In the genomic region with DNA sequence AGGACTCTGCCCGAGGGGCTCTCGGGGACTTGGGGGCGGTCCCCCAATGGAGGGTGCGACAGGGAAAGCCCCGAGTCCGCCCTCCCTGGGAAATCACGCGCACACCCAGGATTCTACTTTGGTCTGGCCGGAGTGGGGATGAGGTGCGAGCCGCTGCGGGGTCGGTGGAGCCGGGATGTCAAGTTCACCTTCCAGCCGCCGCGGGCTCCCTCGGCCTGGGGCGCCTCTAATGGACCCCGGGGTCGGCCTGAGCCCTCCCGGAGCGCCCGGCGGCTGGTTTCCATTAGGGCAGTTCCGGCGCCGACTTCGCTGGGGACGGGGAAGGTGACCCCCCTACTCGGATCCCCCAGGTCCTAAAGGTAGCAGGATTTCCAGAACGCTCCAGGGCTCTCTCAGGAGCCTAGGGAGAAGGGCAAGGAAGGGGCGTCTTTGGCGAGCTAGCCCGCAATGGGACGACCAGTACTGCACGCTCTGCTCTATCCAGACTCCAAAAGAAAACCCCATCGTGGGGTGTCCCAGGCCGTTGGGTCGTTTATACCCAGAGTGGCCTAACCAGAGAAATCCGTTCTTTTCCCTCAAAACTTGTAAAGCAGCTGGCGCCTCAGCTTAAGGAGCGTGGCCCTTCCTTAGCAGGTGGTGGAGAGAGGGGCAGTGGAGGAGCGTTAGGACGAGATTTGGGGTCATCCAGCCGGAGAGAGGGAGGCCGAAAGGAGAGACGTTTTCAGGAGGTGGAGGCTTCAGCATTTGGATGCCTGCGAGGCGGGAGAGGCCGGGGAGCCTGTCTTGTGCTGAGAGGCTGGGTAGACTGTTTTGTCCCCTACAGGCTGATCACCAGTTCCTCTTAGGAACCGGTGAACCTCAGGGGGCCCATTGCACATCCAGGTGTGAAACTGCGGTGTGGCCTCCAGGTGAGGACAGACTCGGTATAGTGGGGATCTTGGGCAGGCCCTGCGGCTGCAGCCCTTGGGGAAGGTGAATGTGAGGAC, we compare ENCODE assay signal across 8 cellular contexts. TPM values are rescaled to one million over a fixed set of nuclear protein-coding genes. Genes with fewer than 3 reads are reported as not detected.
A peak's percentile ranks its signal among the peaks of the same experiment; 100 is the strongest.
DNase-seq lines count a peak whose midpoint lies in the region; ATAC-seq and TF ChIP-seq lines count a peak whose summit lies in the region.

No MANE protein-coding gene starts in this region.

- peaks cover 54% of the 10 kb centered on the region for H3K4me1 Mint-ChIP-seq in activated T-cell treated with anti-CD3 and anti-CD28 coated beads, Interleukin-2, amount 50 U/mL, for 24 hours (ENCODE audit: low read depth)
- peaks cover 40% of the 10 kb centered on the region for H3K4me1 Mint-ChIP-seq in dendritic cell treated with granulocyte-macrophage colony-stimulating factor and Interleukin-4, amounts not matched to agents 40 ng/mL and 50 ng/mL, for 4 days (ENCODE audit: low read depth)

- H3K9me3 Mint-ChIP-seq in activated T-cell treated with anti-CD3 and anti-CD28 coated beads, Interleukin-2, amount 50 U/mL, for 24 hours, result no peaks in the 10 kb centered on the region
- no peaks in the 10 kb centered on the region for H3K9me3 Mint-ChIP-seq in dendritic cell treated with granulocyte-macrophage colony-stimulating factor and Interleukin-4, amounts not matched to agents 40 ng/mL and 50 ng/mL, for 4 days

- peaks cover 36% of the 10 kb centered on the region for H3K27me3 ChIP-seq in mononuclear cell (ENCODE audit: insufficient read depth, low read length)
- peaks cover 26% of the 10 kb centered on the region for H3K27me3 ChIP-seq in upper lobe of right lung

- H3K4me3 ChIP-seq in mononuclear cell (ENCODE audit: low read length), result peak overlapping the region; percentile 4
- peak overlapping the region; percentile 45 for H3K4me3 ChIP-seq in upper lobe of right lung

- H3K27ac Mint-ChIP-seq in activated T-cell treated with anti-CD3 and anti-CD28 coated beads, Interleukin-2, amount 50 U/mL, for 24 hours, result no peak overlapping the region
- peak overlapping the region; percentile 23 for H3K27ac Mint-ChIP-seq in dendritic cell treated with granulocyte-macrophage colony-stimulating factor and Interleukin-4, amounts not matched to agents 40 ng/mL and 50 ng/mL, for 4 days

- no peaks in the 10 kb centered on the region for H3K9me3 ChIP-seq in mononuclear cell (ENCODE audit: low read depth, low read length)
- H3K9me3 ChIP-seq in upper lobe of right lung, result no peaks in the 10 kb centered on the region

- intact Hi-C loops in dendritic cell treated with granulocyte-macrophage colony-stimulating factor and Interleukin-4, amounts not matched to agents 40 ng/mL and 50 ng/mL, for 4 days (cut with micrococcal nuclease), result no loop called here
- intact Hi-C loops in upper lobe of right lung (cut with DNase I), result no loop called here

- TF ChIP-seq CTCF in upper lobe of right lung (IDR thresholded peaks at IDR 0.05), result no peak

- peaks cover 35% of the 10 kb centered on the region for H3K27me3 Mint-ChIP-seq in activated T-cell treated with anti-CD3 and anti-CD28 coated beads, Interleukin-2, amount 50 U/mL, for 24 hours
- H3K27me3 Mint-ChIP-seq in dendritic cell treated with granulocyte-macrophage colony-stimulating factor and Interleukin-4, amounts not matched to agents 40 ng/mL and 50 ng/mL, for 4 days, result peaks cover 71% of the 10 kb centered on the region

- H3K36me3 ChIP-seq in upper lobe of right lung, result no peaks in the 10 kb centered on the region

- H3K4me3 Mint-ChIP-seq in activated T-cell treated with anti-CD3 and anti-CD28 coated beads, Interleukin-2, amount 50 U/mL, for 24 hours, result peak overlapping the region; percentile 57
- H3K4me3 Mint-ChIP-seq in dendritic cell treated with granulocyte-macrophage colony-stimulating factor and Interleukin-4, amounts not matched to agents 40 ng/mL and 50 ng/mL, for 4 days, result peak overlapping the region; percentile 48

- no peak for DNase-seq in activated T-cell treated with anti-CD3 and anti-CD28 coated beads, Interleukin-2, amount 50 U/mL, for 24 hours
- DNase-seq in activated T-cell treated with anti-CD3 and anti-CD28 coated beads, Interleukin-2, amount 50 U/mL, for 48 hours, result no peak
- DNase-seq in upper lobe of right lung, result peak; percentile 64
- no peak for DNase-seq in T1000 (lab: John Stamatoyannopoulos, UW)
- no peak for DNase-seq in cerebellum (ENCODE audit: low spot score)

- H3K4me1 ChIP-seq in mononuclear cell (ENCODE audit: insufficient read depth, low read length), result peaks cover 39% of the 10 kb centered on the region
- peaks cover 14% of the 10 kb centered on the region for H3K4me1 ChIP-seq in upper lobe of right lung

- ATAC-seq in upper lobe of right lung (peak; percentile 4), GM19023 (IDR thresholded peaks at IDR 0.05; ENCODE audit: unreplicated experiment) (no peak)

- H3K36me3 Mint-ChIP-seq in activated T-cell treated with anti-CD3 and anti-CD28 coated beads, Interleukin-2, amount 50 U/mL, for 24 hours (ENCODE audit: low read depth), result no peaks in the 10 kb centered on the region
- H3K36me3 Mint-ChIP-seq in dendritic cell treated with granulocyte-macrophage colony-stimulating factor and Interleukin-4, amounts not matched to agents 40 ng/mL and 50 ng/mL, for 4 days (ENCODE audit: low read depth), result no peaks in the 10 kb centered on the region

- H3K27ac ChIP-seq in upper lobe of right lung, result peak overlapping the region; percentile 77

RNA-seq across cellular contexts. Expression of a gene that starts 0.9 kb away (rescaled TPM):
- total RNA-seq in mononuclear cell (3.9 TPM), upper lobe of right lung (1.3 TPM), cerebellum (33.8 TPM)

RNA-seq across cellular contexts. Expression of a gene that starts 29.2 kb away (rescaled TPM):
- total RNA-seq in mononuclear cell (not detected), upper lobe of right lung (not detected), cerebellum (not detected)
